ENCODE assay signal across 1 cellular context in genomic region chr2:186848873-186849578, GRCh38.
TF ChIP-seq lines count a peak whose summit lies in the region.

TSS of gene ZSWIM2 (minus strand) at chr2:186849170. CDS start at chr2:186849130, 40 bp downstream.

TF ChIP-seq in HEK293, 187 proteins besides CTCF, POLR2A, EP300 and RAD21 (continued from another document and continues in another):
- TF ChIP-seq ZFHX2 (tag by site-specific recombination; conservative IDR thresholded peaks at IDR 0.05) (peak; percentile 91), GFI1B (tag by site-specific recombination; IDR thresholded peaks at IDR 0.05) (no peak), ZNF585B (tag by site-specific recombination; IDR thresholded peaks at IDR 0.05) (no peak), ZNF501 (tag by site-specific recombination; IDR thresholded peaks at IDR 0.05) (no peak), SP3 (tag by site-specific recombination; IDR thresholded peaks at IDR 0.05) (peak; percentile 69), KLF1 (tag by site-specific recombination; IDR thresholded peaks at IDR 0.05) (no peak), ZNF777 (tag by site-specific recombination; IDR thresholded peaks at IDR 0.05; ENCODE audit: borderline replicate concordance) (no peak), ZNF157 (tag by site-specific recombination; IDR thresholded peaks at IDR 0.05) (no peak), ZNF654 (tag by site-specific recombination; IDR thresholded peaks at IDR 0.05; ENCODE audit: low read depth) (no peak), ZNF488 (tag by site-specific recombination; IDR thresholded peaks at IDR 0.05) (no peak), ZBTB21 (tag by site-specific recombination; IDR thresholded peaks at IDR 0.05) (no peak), BCL11B (tag by site-specific recombination; IDR thresholded peaks at IDR 0.05; ENCODE audit: low read depth) (no peak), ZNF510 (tag by site-specific recombination; IDR thresholded peaks at IDR 0.05; ENCODE audit: insufficient replicate concordance) (no peak), KLF10 (tag by site-specific recombination; IDR thresholded peaks at IDR 0.05) (no peak), ZNF2 (tag by site-specific recombination; IDR thresholded peaks at IDR 0.05) (no peak), ZNF529 (tag by site-specific recombination; IDR thresholded peaks at IDR 0.05; ENCODE audit: insufficient replicate concordance) (no peak), BCL11A (tag by site-specific recombination; IDR thresholded peaks at IDR 0.05; ENCODE audit: low read depth) (no peak), ZBTB8A (tag by site-specific recombination; IDR thresholded peaks at IDR 0.05) (peak; percentile 85), SCRT1 (tag by site-specific recombination; IDR thresholded peaks at IDR 0.05; ENCODE audit: borderline replicate concordance) (no peak), ZNF544 (tag by site-specific recombination; IDR thresholded peaks at IDR 0.05) (no peak), ZNF514 (tag by site-specific recombination; IDR thresholded peaks at IDR 0.05) (no peak), ZNF335 (tag by site-specific recombination; conservative IDR thresholded peaks at IDR 0.05) (peak; percentile 78), ZNF302 (tag by site-specific recombination; IDR thresholded peaks at IDR 0.05; ENCODE audit: low read depth) (no peak), MEIS1 (CRISPR knock-in tag; IDR thresholded peaks at IDR 0.05; ENCODE audit: borderline replicate concordance) (no peak), ZNF747 (tag by site-specific recombination; IDR thresholded peaks at IDR 0.05) (no peak), ZNF214 (tag by site-specific recombination; IDR thresholded peaks at IDR 0.05; ENCODE audit: borderline replicate concordance) (no peak), ZNF677 (tag by site-specific recombination; IDR thresholded peaks at IDR 0.05) (no peak), ZBTB17 (tag by site-specific recombination; IDR thresholded peaks at IDR 0.05) (peak; percentile 96), TRIM28 (IDR thresholded peaks at IDR 0.05; ENCODE audit: borderline replicate concordance, low read length) (no peak), ZSCAN4 (tag by site-specific recombination; IDR thresholded peaks at IDR 0.05) (no peak), ZFP37 (tag by site-specific recombination; IDR thresholded peaks at IDR 0.05) (no peak), KLF16 (tag by site-specific recombination; IDR thresholded peaks at IDR 0.05) (no peak), ZNF23 (tag by site-specific recombination; IDR thresholded peaks at IDR 0.05; ENCODE audit: borderline replicate concordance) (no peak), ZNF169 (tag by site-specific recombination; IDR thresholded peaks at IDR 0.05) (no peak), ZBTB7A (tag by site-specific recombination; IDR thresholded peaks at IDR 0.05; ENCODE audit: low read depth) (no peak), WT1 (tag by site-specific recombination; IDR thresholded peaks at IDR 0.05) (no peak), TCF7L2 (IDR thresholded peaks at IDR 0.05; ENCODE audit: borderline replicate concordance, low read depth, low read length) (no peak), ZFP41 (tag by site-specific recombination; IDR thresholded peaks at IDR 0.05; ENCODE audit: borderline replicate concordance) (no peak), ZNF548 (tag by site-specific recombination; IDR thresholded peaks at IDR 0.05) (no peak), ZNF423 (tag by site-specific recombination; IDR thresholded peaks at IDR 0.05) (no peak), ZNF664 (tag by site-specific recombination; IDR thresholded peaks at IDR 0.05) (no peak), ZBTB1 (tag by site-specific recombination; IDR thresholded peaks at IDR 0.05) (no peak), FEZF1 (tag by site-specific recombination; IDR thresholded peaks at IDR 0.05) (no peak), ZIC2 (tag by site-specific recombination; IDR thresholded peaks at IDR 0.05) (peak; percentile 68), ZSCAN16 (tag by site-specific recombination; IDR thresholded peaks at IDR 0.05) (no peak), ZNF837 (tag by site-specific recombination; IDR thresholded peaks at IDR 0.05) (no peak), ZNF416 (tag by site-specific recombination; IDR thresholded peaks at IDR 0.05) (no peak), SETDB1 (IDR thresholded peaks at IDR 0.05; ENCODE audit: insufficient read length, low read length) (peak; percentile 17), ZNF596 (tag by site-specific recombination; IDR thresholded peaks at IDR 0.05) (no peak), KLF9 (tag by site-specific recombination; IDR thresholded peaks at IDR 0.05; ENCODE audit: low read depth) (no peak), ZNF530 (tag by site-specific recombination; IDR thresholded peaks at IDR 0.05; ENCODE audit: low read depth) (no peak), SALL2 (tag by site-specific recombination; IDR thresholded peaks at IDR 0.05; ENCODE audit: borderline replicate concordance) (no peak), ZNF555 (tag by site-specific recombination; conservative IDR thresholded peaks at IDR 0.05) (no peak), ZNF707 (tag by site-specific recombination; IDR thresholded peaks at IDR 0.05) (no peak), ZNF626 (tag by site-specific recombination; IDR thresholded peaks at IDR 0.05) (no peak), ZNF211 (tag by site-specific recombination; IDR thresholded peaks at IDR 0.05; ENCODE audit: low read depth) (no peak), IKZF3 (tag by site-specific recombination; IDR thresholded peaks at IDR 0.05) (no peak)
- TF ChIP-seq, protein P1, sequence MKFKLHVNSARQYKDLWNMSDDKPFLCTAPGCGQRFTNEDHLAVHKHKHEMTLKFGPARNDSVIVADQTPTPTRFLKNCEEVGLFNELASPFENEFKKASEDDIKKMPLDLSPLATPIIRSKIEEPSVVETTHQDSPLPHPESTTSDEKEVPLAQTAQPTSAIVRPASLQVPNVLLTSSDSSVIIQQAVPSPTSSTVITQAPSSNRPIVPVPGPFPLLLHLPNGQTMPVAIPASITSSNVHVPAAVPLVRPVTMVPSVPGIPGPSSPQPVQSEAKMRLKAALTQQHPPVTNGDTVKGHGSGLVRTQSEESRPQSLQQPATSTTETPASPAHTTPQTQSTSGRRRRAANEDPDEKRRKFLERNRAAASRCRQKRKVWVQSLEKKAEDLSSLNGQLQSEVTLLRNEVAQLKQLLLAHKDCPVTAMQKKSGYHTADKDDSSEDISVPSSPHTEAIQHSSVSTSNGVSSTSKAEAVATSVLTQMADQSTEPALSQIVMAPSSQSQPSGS (tag by site-specific recombination; IDR thresholded peaks at IDR 0.05; ENCODE audit: low read depth) = no peak
- TF ChIP-seq, protein P2, sequence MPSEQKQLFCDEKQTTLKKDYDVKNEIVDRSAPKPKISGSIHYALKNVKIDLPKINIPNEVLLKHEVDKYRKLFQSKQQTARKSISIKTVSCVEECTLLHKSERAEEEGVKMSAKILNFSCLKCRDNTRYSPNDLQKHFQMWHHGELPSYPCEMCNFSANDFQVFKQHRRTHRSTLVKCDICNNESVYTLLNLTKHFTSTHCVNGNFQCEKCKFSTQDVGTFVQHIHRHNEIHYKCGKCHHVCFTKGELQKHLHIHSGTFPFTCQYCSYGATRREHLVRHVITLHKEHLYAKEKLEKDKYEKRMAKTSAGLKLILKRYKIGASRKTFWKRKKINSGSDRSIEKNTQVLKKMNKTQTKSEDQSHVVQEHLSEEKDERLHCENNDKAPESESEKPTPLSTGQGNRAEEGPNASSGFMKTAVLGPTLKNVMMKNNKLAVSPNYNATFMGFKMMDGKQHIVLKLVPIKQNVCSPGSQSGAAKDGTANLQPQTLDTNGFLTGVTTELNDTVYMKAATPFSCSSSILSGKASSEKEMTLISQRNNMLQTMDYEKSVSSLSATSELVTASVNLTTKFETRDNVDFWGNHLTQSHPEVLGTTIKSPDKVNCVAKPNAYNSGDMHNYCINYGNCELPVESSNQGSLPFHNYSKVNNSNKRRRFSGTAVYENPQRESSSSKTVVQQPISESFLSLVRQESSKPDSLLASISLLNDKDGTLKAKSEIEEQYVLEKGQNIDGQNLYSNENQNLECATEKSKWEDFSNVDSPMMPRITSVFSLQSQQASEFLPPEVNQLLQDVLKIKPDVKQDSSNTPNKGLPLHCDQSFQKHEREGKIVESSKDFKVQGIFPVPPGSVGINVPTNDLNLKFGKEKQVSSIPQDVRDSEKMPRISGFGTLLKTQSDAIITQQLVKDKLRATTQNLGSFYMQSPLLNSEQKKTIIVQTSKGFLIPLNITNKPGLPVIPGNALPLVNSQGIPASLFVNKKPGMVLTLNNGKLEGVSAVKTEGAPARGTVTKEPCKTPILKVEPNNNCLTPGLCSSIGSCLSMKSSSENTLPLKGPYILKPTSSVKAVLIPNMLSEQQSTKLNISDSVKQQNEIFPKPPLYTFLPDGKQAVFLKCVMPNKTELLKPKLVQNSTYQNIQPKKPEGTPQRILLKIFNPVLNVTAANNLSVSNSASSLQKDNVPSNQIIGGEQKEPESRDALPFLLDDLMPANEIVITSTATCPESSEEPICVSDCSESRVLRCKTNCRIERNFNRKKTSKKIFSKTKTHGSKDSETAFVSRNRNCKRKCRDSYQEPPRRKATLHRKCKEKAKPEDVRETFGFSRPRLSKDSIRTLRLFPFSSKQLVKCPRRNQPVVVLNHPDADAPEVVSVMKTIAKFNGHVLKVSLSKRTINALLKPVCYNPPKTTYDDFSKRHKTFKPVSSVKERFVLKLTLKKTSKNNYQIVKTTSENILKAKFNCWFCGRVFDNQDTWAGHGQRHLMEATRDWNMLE (tag by site-specific recombination; conservative IDR thresholded peaks at IDR 0.05; ENCODE audit: low read depth) = no peak
- TF ChIP-seq, protein P3, sequence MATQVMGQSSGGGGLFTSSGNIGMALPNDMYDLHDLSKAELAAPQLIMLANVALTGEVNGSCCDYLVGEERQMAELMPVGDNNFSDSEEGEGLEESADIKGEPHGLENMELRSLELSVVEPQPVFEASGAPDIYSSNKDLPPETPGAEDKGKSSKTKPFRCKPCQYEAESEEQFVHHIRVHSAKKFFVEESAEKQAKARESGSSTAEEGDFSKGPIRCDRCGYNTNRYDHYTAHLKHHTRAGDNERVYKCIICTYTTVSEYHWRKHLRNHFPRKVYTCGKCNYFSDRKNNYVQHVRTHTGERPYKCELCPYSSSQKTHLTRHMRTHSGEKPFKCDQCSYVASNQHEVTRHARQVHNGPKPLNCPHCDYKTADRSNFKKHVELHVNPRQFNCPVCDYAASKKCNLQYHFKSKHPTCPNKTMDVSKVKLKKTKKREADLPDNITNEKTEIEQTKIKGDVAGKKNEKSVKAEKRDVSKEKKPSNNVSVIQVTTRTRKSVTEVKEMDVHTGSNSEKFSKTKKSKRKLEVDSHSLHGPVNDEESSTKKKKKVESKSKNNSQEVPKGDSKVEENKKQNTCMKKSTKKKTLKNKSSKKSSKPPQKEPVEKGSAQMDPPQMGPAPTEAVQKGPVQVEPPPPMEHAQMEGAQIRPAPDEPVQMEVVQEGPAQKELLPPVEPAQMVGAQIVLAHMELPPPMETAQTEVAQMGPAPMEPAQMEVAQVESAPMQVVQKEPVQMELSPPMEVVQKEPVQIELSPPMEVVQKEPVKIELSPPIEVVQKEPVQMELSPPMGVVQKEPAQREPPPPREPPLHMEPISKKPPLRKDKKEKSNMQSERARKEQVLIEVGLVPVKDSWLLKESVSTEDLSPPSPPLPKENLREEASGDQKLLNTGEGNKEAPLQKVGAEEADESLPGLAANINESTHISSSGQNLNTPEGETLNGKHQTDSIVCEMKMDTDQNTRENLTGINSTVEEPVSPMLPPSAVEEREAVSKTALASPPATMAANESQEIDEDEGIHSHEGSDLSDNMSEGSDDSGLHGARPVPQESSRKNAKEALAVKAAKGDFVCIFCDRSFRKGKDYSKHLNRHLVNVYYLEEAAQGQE (tag by site-specific recombination; IDR thresholded peaks at IDR 0.05) = no peak
- TF ChIP-seq, protein P4, sequence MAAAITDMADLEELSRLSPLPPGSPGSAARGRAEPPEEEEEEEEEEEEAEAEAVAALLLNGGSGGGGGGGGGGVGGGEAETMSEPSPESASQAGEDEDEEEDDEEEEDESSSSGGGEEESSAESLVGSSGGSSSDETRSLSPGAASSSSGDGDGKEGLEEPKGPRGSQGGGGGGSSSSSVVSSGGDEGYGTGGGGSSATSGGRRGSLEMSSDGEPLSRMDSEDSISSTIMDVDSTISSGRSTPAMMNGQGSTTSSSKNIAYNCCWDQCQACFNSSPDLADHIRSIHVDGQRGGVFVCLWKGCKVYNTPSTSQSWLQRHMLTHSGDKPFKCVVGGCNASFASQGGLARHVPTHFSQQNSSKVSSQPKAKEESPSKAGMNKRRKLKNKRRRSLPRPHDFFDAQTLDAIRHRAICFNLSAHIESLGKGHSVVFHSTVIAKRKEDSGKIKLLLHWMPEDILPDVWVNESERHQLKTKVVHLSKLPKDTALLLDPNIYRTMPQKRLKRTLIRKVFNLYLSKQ (tag by site-specific recombination; IDR thresholded peaks at IDR 0.05; ENCODE audit: borderline replicate concordance) = no peak
- TF ChIP-seq, protein P5, sequence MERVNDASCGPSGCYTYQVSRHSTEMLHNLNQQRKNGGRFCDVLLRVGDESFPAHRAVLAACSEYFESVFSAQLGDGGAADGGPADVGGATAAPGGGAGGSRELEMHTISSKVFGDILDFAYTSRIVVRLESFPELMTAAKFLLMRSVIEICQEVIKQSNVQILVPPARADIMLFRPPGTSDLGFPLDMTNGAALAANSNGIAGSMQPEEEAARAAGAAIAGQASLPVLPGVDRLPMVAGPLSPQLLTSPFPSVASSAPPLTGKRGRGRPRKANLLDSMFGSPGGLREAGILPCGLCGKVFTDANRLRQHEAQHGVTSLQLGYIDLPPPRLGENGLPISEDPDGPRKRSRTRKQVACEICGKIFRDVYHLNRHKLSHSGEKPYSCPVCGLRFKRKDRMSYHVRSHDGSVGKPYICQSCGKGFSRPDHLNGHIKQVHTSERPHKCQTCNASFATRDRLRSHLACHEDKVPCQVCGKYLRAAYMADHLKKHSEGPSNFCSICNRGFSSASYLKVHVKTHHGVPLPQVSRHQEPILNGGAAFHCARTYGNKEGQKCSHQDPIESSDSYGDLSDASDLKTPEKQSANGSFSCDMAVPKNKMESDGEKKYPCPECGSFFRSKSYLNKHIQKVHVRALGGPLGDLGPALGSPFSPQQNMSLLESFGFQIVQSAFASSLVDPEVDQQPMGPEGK (tag by site-specific recombination; IDR thresholded peaks at IDR 0.05) = peak; percentile 55
